1 cellular context compared by ENCODE assay signal in genomic region chr12:32897688-32898573, GRCh38.
TF ChIP-seq lines count a peak whose summit lies in the region.

No MANE protein-coding gene starts in this region.

TF ChIP-seq in GM23338, 12 proteins besides CTCF, POLR2A, EP300 and RAD21:
- TF ChIP-seq ZNF331 (CRISPR knock-in tag; IDR thresholded peaks at IDR 0.05; ENCODE audit: low read depth) (no peak), JUNB (IDR thresholded peaks at IDR 0.05; ENCODE audit: unreplicated experiment) (no peak), EZH2phosphoT487 (IDR thresholded peaks at IDR 0.05; ENCODE audit: unreplicated experiment) (no peak), EZH2 (IDR thresholded peaks at IDR 0.05; ENCODE audit: low read depth, unreplicated experiment) (no peak), ZNF462 (CRISPR knock-in tag; IDR thresholded peaks at IDR 0.05) (no peak)
